ENCODE assay signal across 9 cellular contexts in the genomic region with DNA sequence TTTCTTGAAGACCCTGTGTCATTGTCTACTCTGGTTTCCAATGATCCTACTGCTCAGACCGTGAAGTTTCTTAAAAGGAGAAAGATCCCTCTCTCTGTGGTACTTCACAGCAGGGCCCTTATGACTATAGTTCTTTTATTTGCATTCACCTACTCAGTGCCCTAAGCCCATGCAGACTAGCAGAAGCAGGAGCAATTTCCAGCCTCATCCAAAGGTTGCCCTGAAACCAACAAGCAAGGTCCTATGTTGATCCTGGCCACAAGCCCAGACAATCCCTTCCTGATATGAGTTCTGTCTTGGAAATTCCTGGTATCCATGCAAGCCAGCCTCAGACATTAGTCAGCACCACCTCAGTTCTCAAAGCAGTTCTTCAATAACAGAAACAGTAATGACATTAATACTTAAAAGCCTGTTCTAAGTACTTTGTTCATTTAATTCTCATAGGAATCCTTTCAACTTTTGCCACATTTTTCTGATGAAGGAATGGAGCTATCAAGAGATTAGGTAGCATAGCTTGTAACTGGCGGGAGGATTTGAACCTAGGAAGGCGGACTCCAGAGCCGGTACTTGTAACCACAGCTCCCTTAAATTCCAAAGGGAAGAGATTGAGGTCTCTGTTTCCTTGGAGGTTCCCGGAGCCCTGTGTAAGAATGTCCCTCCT. TPM values are rescaled to one million over a fixed set of nuclear protein-coding genes. Genes with fewer than 3 reads are reported as not detected.
DNase-seq lines count a peak whose midpoint lies in the region; ATAC-seq and TF ChIP-seq lines count a peak whose summit lies in the region.
"Had no signal": no experiment of that assay in that cellular context is flagged by ENCODE, and none has a peak within 500 bp of the region (broad histone marks: within the 10 kb centered on the region; RNA-seq: fewer than 3 reads in every experiment).

No MANE protein-coding gene starts in this region.

- no peaks in the 10 kb centered on the region for H4K20me1 ChIP-seq in mammary epithelial cell (ENCODE audit: insufficient read depth, low read length)

- 8% methylated on average over 5 of the region's 5 CpGs for WGBS in mammary epithelial cell (ENCODE audit: low coverage, missing lambda C conversion rate)

- peak overlapping the region; percentile 59 for H3K4me2 ChIP-seq in mammary epithelial cell (ENCODE audit: insufficient read depth, low read depth, low read length)

- no peak overlapping the region for H3K4me3 ChIP-seq in mammary epithelial cell (replicated peaks in 1 of 3; ENCODE audit: insufficient read depth in 1 of 3, low read depth in 2 of 3, low read length in 3 of 3)
- H3K4me3 ChIP-seq in left lung, result no peak overlapping the region

- H3K4me1 ChIP-seq in mammary epithelial cell (ENCODE audit: insufficient read depth, low read length), result peaks cover 24% of the 10 kb centered on the region
- peaks cover 0 to 22% of the 10 kb centered on the region in 2 donors for H3K4me1 ChIP-seq in left lung

- no peaks in the 10 kb centered on the region for H3K36me3 ChIP-seq in mammary epithelial cell (ENCODE audit: insufficient read depth, low read length)
- no peaks in the 10 kb centered on the region for H3K36me3 ChIP-seq in left lung

- H3K9ac ChIP-seq in mammary epithelial cell (ENCODE audit: insufficient read depth, low read length), result peak overlapping the region; percentile 35

- no peaks in the 10 kb centered on the region for H3K27me3 ChIP-seq in mammary epithelial cell (ENCODE audit: insufficient read depth, low read length)
- no peaks in the 10 kb centered on the region for H3K27me3 ChIP-seq in left lung

- peak; percentile 31 for ATAC-seq in HG03442 (IDR thresholded peaks at IDR 0.05; ENCODE audit: unreplicated experiment)
- ATAC-seq in left lung, result peak; percentile 82
- no peak for ATAC-seq in HG02870 (IDR thresholded peaks at IDR 0.05; ENCODE audit: unreplicated experiment)

- H3K27ac ChIP-seq in mammary epithelial cell (ENCODE audit: insufficient read depth, low read depth, low read length) (peak overlapping the region; percentile 83), left lung (no peak overlapping the region)
- H3K27ac ChIP-seq: VCaP had no signal

- BruUV-seq in mammary epithelial cell (replicated peaks; lab: Mats Ljungman, UMichigan), result TSS peak; percentile 39

- TF ChIP-seq CTCF in mammary epithelial cell (conservative IDR thresholded peaks at IDR 0.05 in 1 of 2, IDR thresholded peaks at IDR 0.05 in 1 of 2; ENCODE audit: extremely low read depth in 1 of 2, insufficient read depth in 1 of 2, low read depth in 1 of 2, low read length in 2 of 2) (no peak), left lung (IDR thresholded peaks at IDR 0.05) (no peak)

- CTCF ChIA-PET in mammary epithelial cell (lab: Charles Lee; ENCODE audit: low non-redundant PET), result no interaction called here

- dilution Hi-C loops in mammary epithelial cell (cut with HindIII; ENCODE audit: low sequenced_read_pairs), result no loop called here

- H2AFZ ChIP-seq in mammary epithelial cell (ENCODE audit: low read depth, low read length), result peak overlapping the region; percentile 66

- no peaks in the 10 kb centered on the region for H3K79me2 ChIP-seq in mammary epithelial cell (ENCODE audit: insufficient read depth, low read length)

- intact Hi-C loops in mammary epithelial cell (cut with micrococcal nuclease) (loop anchor here (1.0 kb wide), 1 partner anchor 15 kb away; no protein-coding TSS in a partner anchor), left lung (cut with DNase I) (no loop called here)

- DNase-seq in AG08396 (ENCODE audit: low spot score), result peak; percentile 39
- peak; percentile 96 for DNase-seq in mammary epithelial cell
- peak in 1 of 2 donors; percentile 43 for DNase-seq in left lung
- DNase-seq in NCI-H2107 treated with DMSO at 0.1 percent for 48 hours (lab: John Stamatoyannopoulos, UW; ENCODE audit: unreplicated experiment), result no peak
- no peak for DNase-seq in NCI-H1436 (lab: John Stamatoyannopoulos, UW)
- DNase-seq in iPS-NIHi11 (ENCODE audit: low spot score), result no peak

- H3K9me3 ChIP-seq in mammary epithelial cell (replicated peaks; ENCODE audit: insufficient read depth, low read length), result no peaks in the 10 kb centered on the region
- H3K9me3 ChIP-seq in left lung, result peaks cover 0 to 3% of the 10 kb centered on the region in 2 donors

- in situ Hi-C loops in mammary epithelial cell (cut with MboI; ENCODE audit: low sequenced_read_pairs in 2 of 2), result no loop called here

RNA-seq across cellular contexts. Expression of a gene that starts 58.1 kb away (rescaled TPM):
- under 1 TPM in 1 of 2 donors, not detected in 1; 0.17 TPM for total RNA-seq in mammary epithelial cell
- not detected for polyA plus RNA-seq in mammary epithelial cell
- not detected for polyA minus RNA-seq in mammary epithelial cell
- total RNA-seq in left lung, result 1 to 10 TPM; 3.3 to 7.5 TPM

Comparison
In these comparisons a context has a peak if more than half of its experiments do, and no peak if none do; other contexts are left out.
1. DNase-seq: peak in AG08396 (single experiment) and mammary epithelial cell (single experiment); none in NCI-H2107 treated with DMSO at 0.1 percent for 48 hours (single experiment), NCI-H1436 (single experiment) and iPS-NIHi11 (single experiment).